In the genomic region with DNA sequence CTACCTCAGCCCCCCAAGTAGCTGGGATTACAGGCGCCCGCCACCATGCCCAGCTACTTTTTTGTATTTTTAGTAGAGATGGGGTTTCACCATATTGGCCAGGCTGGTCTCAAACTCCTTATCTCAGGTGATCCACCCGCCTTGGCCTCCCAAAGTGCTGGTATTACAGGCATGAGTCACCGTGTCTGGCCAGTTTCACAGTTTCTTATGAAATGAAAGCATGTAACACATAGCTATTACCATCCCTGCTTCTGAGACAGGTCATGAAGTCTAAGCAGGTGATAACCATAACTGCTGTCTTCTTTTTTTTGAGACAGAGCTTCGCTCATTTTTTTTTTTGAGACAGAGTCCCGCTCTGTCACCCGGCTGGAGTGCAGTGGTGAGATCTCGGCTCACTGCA, we compare ENCODE assay signal across 7 cellular contexts. TPM values are rescaled to one million over a fixed set of nuclear protein-coding genes. Genes with fewer than 3 reads are reported as not detected.
A peak's percentile ranks its signal among the peaks of the same experiment; 100 is the strongest.
DNase-seq lines count a peak whose midpoint lies in the region; ATAC-seq, FAIRE-seq and TF ChIP-seq lines count a peak whose summit lies in the region.
"Not testable (repeated sequence)": the region's sequence is repeated elsewhere in the genome, so short reads cannot be mapped to it uniquely, and the experiment has no call there.

No MANE protein-coding gene starts in this region.

- H3K9me3 Mint-ChIP-seq in activated CD4-positive, alpha-beta memory T cell treated with anti-CD3 and anti-CD28 coated beads for 36 hours, result peaks cover 14% of the 10 kb centered on the region
- H3K9me3 Mint-ChIP-seq in activated naive CD8-positive, alpha-beta T cell treated with anti-CD3 and anti-CD28 coated beads for 36 hours, result peaks cover 12% of the 10 kb centered on the region
- H3K9me3 Mint-ChIP-seq in natural killer cell, result not testable (repeated sequence)

- not testable (repeated sequence) for H3K4me3 Mint-ChIP-seq in activated CD4-positive, alpha-beta memory T cell treated with anti-CD3 and anti-CD28 coated beads for 36 hours; activated naive CD8-positive, alpha-beta T cell treated with anti-CD3 and anti-CD28 coated beads for 36 hours
- H3K4me3 Mint-ChIP-seq in natural killer cell, result peak overlapping the region; percentile 43

- H3K4me1 Mint-ChIP-seq in activated CD4-positive, alpha-beta memory T cell treated with anti-CD3 and anti-CD28 coated beads for 36 hours (ENCODE audit: low read depth), result not testable (repeated sequence)
- peaks cover 12% of the 10 kb centered on the region for H3K4me1 Mint-ChIP-seq in activated naive CD8-positive, alpha-beta T cell treated with anti-CD3 and anti-CD28 coated beads for 36 hours
- peaks cover 11 to 12% of the 10 kb centered on the region in 2 donors for H3K4me1 Mint-ChIP-seq in natural killer cell

- FAIRE-seq in bronchial epithelial cell (lab: Jason Lieb, UNC), result not testable (repeated sequence)

- H3K27ac Mint-ChIP-seq in activated CD4-positive, alpha-beta memory T cell treated with anti-CD3 and anti-CD28 coated beads for 36 hours; activated naive CD8-positive, alpha-beta T cell treated with anti-CD3 and anti-CD28 coated beads for 36 hours; natural killer cell: not testable (repeated sequence)

- CTCF ChIA-PET in activated CD4-positive, alpha-beta memory T cell treated with anti-CD3 and anti-CD28 coated beads for 36 hours (lab: Charles Lee), result not testable (repeated sequence)

- POLR2A ChIA-PET in activated CD4-positive, alpha-beta memory T cell treated with anti-CD3 and anti-CD28 coated beads for 36 hours (lab: Charles Lee), result interaction anchor here (0.7 kb wide), 1 partner anchor 21 kb away, joined by 6 read pairs; no protein-coding TSS in a partner anchor

- not testable (repeated sequence) for H3K36me3 Mint-ChIP-seq in activated CD4-positive, alpha-beta memory T cell treated with anti-CD3 and anti-CD28 coated beads for 36 hours; activated naive CD8-positive, alpha-beta T cell treated with anti-CD3 and anti-CD28 coated beads for 36 hours
- H3K36me3 Mint-ChIP-seq in natural killer cell, result peaks cover 12% of the 10 kb centered on the region

- H3K4me3 ChIP-seq in SK-N-MC; bronchial epithelial cell (ENCODE audit: low read depth, low read length): not testable (repeated sequence)

- H3K9me3 ChIP-seq in SK-N-MC (ENCODE audit: low read depth, low read length), result not testable (repeated sequence)

- not testable (repeated sequence) for H3K36me3 ChIP-seq in SK-N-MC (ENCODE audit: insufficient read depth, low read length); bronchial epithelial cell (ENCODE audit: control insufficient read depth, insufficient read depth, low read length)

- peak overlapping the region; percentile 64 for H3K27ac ChIP-seq in SK-N-MC

- ATAC-seq in GM18867 (IDR thresholded peaks at IDR 0.05; ENCODE audit: unreplicated experiment), result peak; percentile 75
- not testable (repeated sequence) for ATAC-seq in natural killer cell

- intact Hi-C loops in activated CD4-positive, alpha-beta memory T cell treated with anti-CD3 and anti-CD28 coated beads for 36 hours (cut with micrococcal nuclease); natural killer cell (cut with micrococcal nuclease): not testable (repeated sequence)

- H3K27me3 ChIP-seq in bronchial epithelial cell (ENCODE audit: control insufficient read depth, insufficient read depth, low read length), result not testable (repeated sequence)

- DNase-seq in M059J (ENCODE audit: low read depth), result peak; percentile 32
- not testable (repeated sequence) for DNase-seq in SK-N-MC (ENCODE audit: low read depth, low spot score); natural killer cell
- peak; percentile 20 for DNase-seq in activated CD4-positive, alpha-beta memory T cell treated with anti-CD3 and anti-CD28 coated beads for 36 hours
- peak; percentile 9 for DNase-seq in activated naive CD8-positive, alpha-beta T cell treated with anti-CD3 and anti-CD28 coated beads for 36 hours
- peak; percentile 37 for DNase-seq in bronchial epithelial cell (ENCODE audit: low read depth)

- H3K27me3 Mint-ChIP-seq in activated CD4-positive, alpha-beta memory T cell treated with anti-CD3 and anti-CD28 coated beads for 36 hours; activated naive CD8-positive, alpha-beta T cell treated with anti-CD3 and anti-CD28 coated beads for 36 hours; natural killer cell (ENCODE audit: low read depth in 2 of 2): not testable (repeated sequence)

- not testable (repeated sequence) for H3K9ac ChIP-seq in SK-N-MC (ENCODE audit: insufficient read length)

- not testable (repeated sequence) for TF ChIP-seq CTCF in bronchial epithelial cell (IDR thresholded peaks at IDR 0.05; ENCODE audit: insufficient read depth, low read length, severe bottlenecking); natural killer cell (IDR thresholded peaks at IDR 0.05)

RNA-seq across cellular contexts. Expression of a gene that starts 34.2 kb away (rescaled TPM):
- 45.3 and 46.9 TPM in 2 replicates for total RNA-seq in M059J (2014; rRNA removed; shearing (Covaris generic))
- total RNA-seq in activated CD4-positive, alpha-beta memory T cell treated with anti-CD3 and anti-CD28 coated beads for 36 hours, result 10 to 100 TPM; 29.6 to 30.5 TPM
- total RNA-seq in activated naive CD8-positive, alpha-beta T cell treated with anti-CD3 and anti-CD28 coated beads for 36 hours, result 10 to 100 TPM; 31.0 to 31.1 TPM
- total RNA-seq in bronchial epithelial cell, result 50.3 and 65.2 TPM in 2 replicates
- 100 to 1,000 TPM; 149 to 179 (median 163) TPM for total RNA-seq in natural killer cell
